ENCODE assay signal across 1 cellular context in genomic region chr11:102317099-102317767, GRCh38.
A peak's percentile ranks its signal among the peaks of the same experiment; 100 is the strongest.
TF ChIP-seq lines count a peak whose summit lies in the region.

BIRC3 (plus strand) TSS chr11:102317484; CDS start chr11:102324510, 7,026 bp downstream.

TF ChIP-seq in HepG2, 621 proteins besides CTCF, POLR2A, EP300 and RAD21 (continued from another document and continues in another):
- TF ChIP-seq, protein P1, sequence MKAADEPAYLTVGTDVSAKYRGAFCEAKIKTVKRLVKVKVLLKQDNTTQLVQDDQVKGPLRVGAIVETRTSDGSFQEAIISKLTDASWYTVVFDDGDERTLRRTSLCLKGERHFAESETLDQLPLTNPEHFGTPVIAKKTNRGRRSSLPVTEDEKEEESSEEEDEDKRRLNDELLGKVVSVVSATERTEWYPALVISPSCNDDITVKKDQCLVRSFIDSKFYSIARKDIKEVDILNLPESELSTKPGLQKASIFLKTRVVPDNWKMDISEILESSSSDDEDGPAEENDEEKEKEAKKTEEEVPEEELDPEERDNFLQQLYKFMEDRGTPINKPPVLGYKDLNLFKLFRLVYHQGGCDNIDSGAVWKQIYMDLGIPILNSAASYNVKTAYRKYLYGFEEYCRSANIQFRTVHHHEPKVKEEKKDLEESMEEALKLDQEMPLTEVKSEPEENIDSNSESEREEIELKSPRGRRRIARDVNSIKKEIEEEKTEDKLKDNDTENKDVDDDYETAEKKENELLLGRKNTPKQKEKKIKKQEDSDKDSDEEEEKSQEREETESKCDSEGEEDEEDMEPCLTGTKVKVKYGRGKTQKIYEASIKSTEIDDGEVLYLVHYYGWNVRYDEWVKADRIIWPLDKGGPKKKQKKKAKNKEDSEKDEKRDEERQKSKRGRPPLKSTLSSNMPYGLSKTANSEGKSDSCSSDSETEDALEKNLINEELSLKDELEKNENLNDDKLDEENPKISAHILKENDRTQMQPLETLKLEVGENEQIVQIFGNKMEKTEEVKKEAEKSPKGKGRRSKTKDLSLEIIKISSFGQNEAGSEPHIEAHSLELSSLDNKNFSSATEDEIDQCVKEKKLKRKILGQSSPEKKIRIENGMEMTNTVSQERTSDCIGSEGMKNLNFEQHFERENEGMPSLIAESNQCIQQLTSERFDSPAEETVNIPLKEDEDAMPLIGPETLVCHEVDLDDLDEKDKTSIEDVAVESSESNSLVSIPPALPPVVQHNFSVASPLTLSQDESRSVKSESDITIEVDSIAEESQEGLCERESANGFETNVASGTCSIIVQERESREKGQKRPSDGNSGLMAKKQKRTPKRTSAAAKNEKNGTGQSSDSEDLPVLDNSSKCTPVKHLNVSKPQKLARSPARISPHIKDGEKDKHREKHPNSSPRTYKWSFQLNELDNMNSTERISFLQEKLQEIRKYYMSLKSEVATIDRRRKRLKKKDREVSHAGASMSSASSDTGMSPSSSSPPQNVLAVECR (CRISPR knock-in tag; IDR thresholded peaks at IDR 0.05; ENCODE audit: borderline replicate concordance): peak; percentile 64; the same call in 1 of the 2 replicates
- TF ChIP-seq PCBP1 (IDR thresholded peaks at IDR 0.05; ENCODE audit: borderline replicate concordance, low read depth, low read length) (0 out of 2 replicates have a peak, but pooled peaks have one; percentile 61), BATF2 (CRISPR knock-in tag; IDR thresholded peaks at IDR 0.05) (no peak), ZNF280B (CRISPR knock-in tag; IDR thresholded peaks at IDR 0.05; ENCODE audit: borderline replicate concordance) (peak; percentile 88; the same call in 1 of the 2 replicates), ZNF329 (CRISPR knock-in tag; IDR thresholded peaks at IDR 0.05; ENCODE audit: low read depth) (peak; percentile 39; the same call in 1 of the 2 replicates), ZNF30 (CRISPR knock-in tag; IDR thresholded peaks at IDR 0.05) (peak; percentile 53; the same call in 1 of the 2 replicates), AHDC1 (CRISPR knock-in tag; IDR thresholded peaks at IDR 0.05; ENCODE audit: borderline replicate concordance) (0 out of 2 replicates have a peak, but pooled peaks have one; percentile 43), CREM (IDR thresholded peaks at IDR 0.05) (peak; percentile 29; the same call in 1 of the 2 replicates), CREM (CRISPR knock-in tag; IDR thresholded peaks at IDR 0.05) (no peak), SRY (CRISPR knock-in tag; IDR thresholded peaks at IDR 0.05) (peak; percentile 87), FOSL2 (CRISPR knock-in tag; IDR thresholded peaks at IDR 0.05) (peak; percentile 37; the same call in 1 of the 2 replicates), ZNF687 (CRISPR knock-in tag; IDR thresholded peaks at IDR 0.05) (peak; percentile 97), CBFB (CRISPR knock-in tag; IDR thresholded peaks at IDR 0.05) (0 out of 2 replicates have a peak, but pooled peaks have one; percentile 30), ZBTB43 (CRISPR knock-in tag; conservative IDR thresholded peaks at IDR 0.05) (peak; percentile 36; the same call in 1 of the 2 replicates), ZNF605 (CRISPR knock-in tag; IDR thresholded peaks at IDR 0.05) (peak; percentile 72; the same call in 1 of the 2 replicates), ELF4 (CRISPR knock-in tag; IDR thresholded peaks at IDR 0.05; ENCODE audit: borderline replicate concordance) (no peak), CBX2 (IDR thresholded peaks at IDR 0.05; ENCODE audit: low read depth, low read length) (no peak), CBX2 (CRISPR knock-in tag; IDR thresholded peaks at IDR 0.05; ENCODE audit: low read depth) (0 out of 2 replicates have a peak, but pooled peaks have one; percentile 72), ZNF792 (CRISPR knock-in tag; IDR thresholded peaks at IDR 0.05) (peak; percentile 78; the same call in 1 of the 2 replicates), SALL1 (CRISPR knock-in tag; IDR thresholded peaks at IDR 0.05) (peak; percentile 91), ZNF670 (CRISPR knock-in tag; IDR thresholded peaks at IDR 0.05; ENCODE audit: borderline replicate concordance) (peak; percentile 39; the same call in 1 of the 2 replicates), PAX8 (CRISPR knock-in tag; IDR thresholded peaks at IDR 0.05; ENCODE audit: borderline replicate concordance) (no peak), KDM5B (CRISPR knock-in tag; IDR thresholded peaks at IDR 0.05; ENCODE audit: borderline replicate concordance) (peak; percentile 82; the same call in 1 of the 2 replicates), ZNF775 (CRISPR knock-in tag; IDR thresholded peaks at IDR 0.05; ENCODE audit: borderline replicate concordance) (0 out of 2 replicates have a peak, but pooled peaks have one; percentile 33), GTF2F1 (IDR thresholded peaks at IDR 0.05; ENCODE audit: low read length) (no peak), ZSCAN25 (CRISPR knock-in tag; IDR thresholded peaks at IDR 0.05) (peak; percentile 38; the same call in 1 of the 2 replicates), DNMT3B (CRISPR knock-in tag; conservative IDR thresholded peaks at IDR 0.05) (no peak), ZNF367 (CRISPR knock-in tag; IDR thresholded peaks at IDR 0.05; ENCODE audit: borderline replicate concordance) (no peak), ZNF703 (CRISPR knock-in tag; IDR thresholded peaks at IDR 0.05; ENCODE audit: borderline replicate concordance) (0 out of 2 replicates have a peak, but pooled peaks have one; percentile 86), JUND (CRISPR knock-in tag; IDR thresholded peaks at IDR 0.05) (peak; percentile 76)
- TF ChIP-seq, protein P2, sequence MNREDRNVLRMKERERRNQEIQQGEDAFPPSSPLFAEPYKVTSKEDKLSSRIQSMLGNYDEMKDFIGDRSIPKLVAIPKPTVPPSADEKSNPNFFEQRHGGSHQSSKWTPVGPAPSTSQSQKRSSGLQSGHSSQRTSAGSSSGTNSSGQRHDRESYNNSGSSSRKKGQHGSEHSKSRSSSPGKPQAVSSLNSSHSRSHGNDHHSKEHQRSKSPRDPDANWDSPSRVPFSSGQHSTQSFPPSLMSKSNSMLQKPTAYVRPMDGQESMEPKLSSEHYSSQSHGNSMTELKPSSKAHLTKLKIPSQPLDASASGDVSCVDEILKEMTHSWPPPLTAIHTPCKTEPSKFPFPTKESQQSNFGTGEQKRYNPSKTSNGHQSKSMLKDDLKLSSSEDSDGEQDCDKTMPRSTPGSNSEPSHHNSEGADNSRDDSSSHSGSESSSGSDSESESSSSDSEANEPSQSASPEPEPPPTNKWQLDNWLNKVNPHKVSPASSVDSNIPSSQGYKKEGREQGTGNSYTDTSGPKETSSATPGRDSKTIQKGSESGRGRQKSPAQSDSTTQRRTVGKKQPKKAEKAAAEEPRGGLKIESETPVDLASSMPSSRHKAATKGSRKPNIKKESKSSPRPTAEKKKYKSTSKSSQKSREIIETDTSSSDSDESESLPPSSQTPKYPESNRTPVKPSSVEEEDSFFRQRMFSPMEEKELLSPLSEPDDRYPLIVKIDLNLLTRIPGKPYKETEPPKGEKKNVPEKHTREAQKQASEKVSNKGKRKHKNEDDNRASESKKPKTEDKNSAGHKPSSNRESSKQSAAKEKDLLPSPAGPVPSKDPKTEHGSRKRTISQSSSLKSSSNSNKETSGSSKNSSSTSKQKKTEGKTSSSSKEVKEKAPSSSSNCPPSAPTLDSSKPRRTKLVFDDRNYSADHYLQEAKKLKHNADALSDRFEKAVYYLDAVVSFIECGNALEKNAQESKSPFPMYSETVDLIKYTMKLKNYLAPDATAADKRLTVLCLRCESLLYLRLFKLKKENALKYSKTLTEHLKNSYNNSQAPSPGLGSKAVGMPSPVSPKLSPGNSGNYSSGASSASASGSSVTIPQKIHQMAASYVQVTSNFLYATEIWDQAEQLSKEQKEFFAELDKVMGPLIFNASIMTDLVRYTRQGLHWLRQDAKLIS (CRISPR knock-in tag; IDR thresholded peaks at IDR 0.05): no peak
- TF ChIP-seq, protein P3, sequence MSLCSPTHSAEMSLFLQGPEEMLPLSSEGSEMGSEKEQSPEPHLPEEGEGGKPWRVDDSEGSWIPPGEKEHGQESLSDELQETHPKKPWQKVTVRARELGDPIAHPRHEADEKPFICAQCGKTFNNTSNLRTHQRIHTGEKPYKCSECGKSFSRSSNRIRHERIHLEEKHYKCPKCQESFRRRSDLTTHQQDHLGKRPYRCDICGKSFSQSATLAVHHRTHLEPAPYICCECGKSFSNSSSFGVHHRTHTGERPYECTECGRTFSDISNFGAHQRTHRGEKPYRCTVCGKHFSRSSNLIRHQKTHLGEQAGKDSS (CRISPR knock-in tag; IDR thresholded peaks at IDR 0.05; ENCODE audit: borderline replicate concordance, low read depth): peak; percentile 74; the same call in 1 of the 2 replicates
